Comparison of ENCODE assay signal across 10 cellular contexts in genomic region chr14:96086032-96086431, GRCh38. TPM values are rescaled to one million over a fixed set of nuclear protein-coding genes. Genes with fewer than 3 reads are reported as not detected.
DNase-seq lines count a peak whose midpoint lies in the region; ATAC-seq and TF ChIP-seq lines count a peak whose summit lies in the region.
"Had no signal": no experiment of that assay in that cellular context is flagged by ENCODE, and none has a peak within 500 bp of the region (broad histone marks: within the 10 kb centered on the region; RNA-seq: fewer than 3 reads in every experiment).

No MANE protein-coding gene starts in this region.

- H3K18ac ChIP-seq in mesenchymal stem cell (ENCODE audit: low read depth in 1 of 2, low read length in 2 of 2) = peak overlapping the region in 1 of 2 experiments; percentile 34

- H3K36me3 ChIP-seq in Karpas-422 (ENCODE audit: insufficient read depth, low read length) (peaks cover 19% of the 10 kb centered on the region; the same call in 1 of the 2 replicates), mesenchymal stem cell (ENCODE audit: control insufficient read depth in 1 of 2, insufficient read depth in 2 of 2, low read depth in 1 of 2, low read length in 2 of 2) (peaks cover 35 to 42% of the 10 kb centered on the region in 2 experiments), ascending aorta (peaks cover 17 to 30% of the 10 kb centered on the region in 2 donors)

- no peaks in the 10 kb centered on the region for H3K9me2 ChIP-seq in Karpas-422 (replicated peaks; ENCODE audit: insufficient read depth, low read length)

- no peak overlapping the region for H2BK15ac ChIP-seq in mesenchymal stem cell (ENCODE audit: low read depth, poor library complexity, severe bottlenecking)

- H3K4me3 ChIP-seq in AG10803 (ENCODE audit: low read length) (no peak overlapping the region), Karpas-422 (ENCODE audit: low read length) (peak overlapping the region; percentile 6; the same call in 1 of the 2 replicates), cardiac fibroblast (replicated peaks in 1 of 2; ENCODE audit: low read depth in 2 of 2, low read length in 2 of 2) (no peak overlapping the region), mesenchymal stem cell (ENCODE audit: insufficient read depth in 1 of 2, low read depth in 1 of 2, low read length in 2 of 2) (no peak overlapping the region), ascending aorta (no peak overlapping the region)

- H3K79me2 ChIP-seq in Karpas-422 (ENCODE audit: low read length) = peaks cover 27% of the 10 kb centered on the region

- no peak overlapping the region for H2BK120ac ChIP-seq in mesenchymal stem cell (ENCODE audit: low read depth, low read length)

- no peak overlapping the region for H2BK5ac ChIP-seq in mesenchymal stem cell (ENCODE audit: low read depth, low read length, poor library complexity, severe bottlenecking)

- peak overlapping the region; percentile 85 for H3K9ac ChIP-seq in Karpas-422 (ENCODE audit: low read length)
- no peak overlapping the region for H3K9ac ChIP-seq in mesenchymal stem cell (ENCODE audit: low read length)
- H3K9ac ChIP-seq: KMS-11 had no signal

- H2AK5ac ChIP-seq in mesenchymal stem cell (ENCODE audit: low read length, severe bottlenecking) = no peak overlapping the region

- H2AFZ ChIP-seq in Karpas-422 (ENCODE audit: low read length) (no peak overlapping the region), mesenchymal stem cell (ENCODE audit: low read depth, low read length) (no peak overlapping the region)

- H3K27me3 ChIP-seq in Karpas-422 (ENCODE audit: low read length) (no peaks in the 10 kb centered on the region), mesenchymal stem cell (ENCODE audit: control insufficient read depth in 1 of 2, insufficient read depth in 1 of 2, low read length in 2 of 2) (no peaks in the 10 kb centered on the region), ascending aorta (no peaks in the 10 kb centered on the region)

- WGBS in mesenchymal stem cell = 84% methylated on average over 1 of the region's 3 CpGs

- H3K4me2 ChIP-seq in Karpas-422 (ENCODE audit: low read depth, low read length, poor library complexity, severe bottlenecking) (peak overlapping the region; percentile 84), mesenchymal stem cell (ENCODE audit: low read length, poor library complexity, severe bottlenecking) (no peak overlapping the region)
- H3K4me2 ChIP-seq: KMS-11 had no signal

- H3K4me1 ChIP-seq in Karpas-422 (ENCODE audit: low read length) (peaks cover 89% of the 10 kb centered on the region), mesenchymal stem cell (ENCODE audit: control insufficient read depth, insufficient read depth, low read depth, low read length) (peaks cover 40% of the 10 kb centered on the region), ascending aorta (no peaks in the 10 kb centered on the region)

- no peak overlapping the region for H3K4ac ChIP-seq in mesenchymal stem cell (ENCODE audit: low read depth in 1 of 2, low read length in 2 of 2)

- ATAC-seq in GM18907 (IDR thresholded peaks at IDR 0.05; ENCODE audit: unreplicated experiment) = no peak

- peak overlapping the region; percentile 93 for H3K27ac ChIP-seq in Karpas-422 (ENCODE audit: low read length)
- H3K27ac ChIP-seq in mesenchymal stem cell (ENCODE audit: low read length, poor library complexity, severe bottlenecking) = peak overlapping the region; percentile 64
- no peak overlapping the region for H3K27ac ChIP-seq in ascending aorta
- H3K27ac ChIP-seq: C4-2B, KMS-11 had no signal

- H2BK12ac ChIP-seq in mesenchymal stem cell (ENCODE audit: low read length in 2 of 2) = no peak overlapping the region

- H4K20me1 ChIP-seq in Karpas-422 (ENCODE audit: insufficient read depth, low read depth, low read length) = no peaks in the 10 kb centered on the region

- no peak overlapping the region for H3K14ac ChIP-seq in mesenchymal stem cell (ENCODE audit: low read length in 2 of 2)

- intact Hi-C loops in ascending aorta (cut with DNase I) = no loop called here

- no peaks in the 10 kb centered on the region for H3K9me3 ChIP-seq in Karpas-422 (ENCODE audit: low read length)
- H3K9me3 ChIP-seq in mesenchymal stem cell (ENCODE audit: control insufficient read depth, low read length) = no peaks in the 10 kb centered on the region
- H3K9me3 ChIP-seq in ascending aorta = no peaks in the 10 kb centered on the region

- no peak overlapping the region for H4K91ac ChIP-seq in mesenchymal stem cell (ENCODE audit: low read length)

- H3K79me1 ChIP-seq in mesenchymal stem cell (replicated peaks; ENCODE audit: low read length, poor library complexity, severe bottlenecking) = peaks cover 39% of the 10 kb centered on the region

- H3K23ac ChIP-seq in mesenchymal stem cell (ENCODE audit: low read length in 2 of 2) = no peak overlapping the region

- DNase-seq in AG10803 (ENCODE audit: low read depth) (peak; percentile 72), Karpas-422 (peak; percentile 82), cardiac fibroblast (ENCODE audit: low read depth in 2 of 2) (peak; percentile 59 to 69), mesenchymal stem cell (peak; percentile 66), ascending aorta (ENCODE audit: low spot score in 2 of 2) (no peak), GM20000 (ENCODE audit: low spot score) (no peak)
- no peak for DNase-seq in central memory CD4-positive, alpha-beta T cell

- H4K8ac ChIP-seq in mesenchymal stem cell (ENCODE audit: low read length) = no peak overlapping the region

- TF ChIP-seq CTCF in AG10803 (conservative IDR thresholded peaks at IDR 0.05; ENCODE audit: low read length) (no peak), cardiac fibroblast (IDR thresholded peaks at IDR 0.05; ENCODE audit: low read depth, low read length) (no peak), ascending aorta (IDR thresholded peaks at IDR 0.05) (no peak), GM20000 (IDR thresholded peaks at IDR 0.05; ENCODE audit: extremely low read depth, missing control alignments) (no peak)

RNA-seq across cellular contexts. Expression of gene C14orf132, which starts 46.9 kb away (rescaled TPM):
- total RNA-seq in Karpas-422 (2014; rRNA removed; shearing (Covaris generic); ENCODE audit: low replicate concordance) = 0.07 and 0.11 TPM in 2 replicates
- polyA plus RNA-seq in mesenchymal stem cell (2013, experiment 1 of 2) = 17.0 TPM
- 18.2 TPM for polyA plus RNA-seq in mesenchymal stem cell (2013, experiment 2 of 2)
- 23.9 TPM for total RNA-seq in ascending aorta

Comparison
In these comparisons a context has a peak if more than half of its experiments do, and no peak if none do; other contexts are left out.
1. DNase-seq: peak in AG10803 (single experiment), Karpas-422 (single experiment), cardiac fibroblast (2 of 2) and mesenchymal stem cell (single experiment); none in ascending aorta (0 of 2), central memory CD4-positive, alpha-beta T cell (single experiment) and GM20000 (single experiment).
2. H3K27ac ChIP-seq: peak in Karpas-422 (single experiment) and mesenchymal stem cell (single experiment); none in ascending aorta (0 of 2).
3. RNA of gene C14orf132, which starts 46.9 kb away (total RNA-seq): 23.9 TPM in ascending aorta (single experiment); 0.07 to 0.11 TPM in Karpas-422; every median in the first group is over 10 times any median in the second.